In genomic region chr22:38444783-38445182, GRCh38 we compare ENCODE assay signal across 12 cellular contexts. TPM values are rescaled to one million over a fixed set of nuclear protein-coding genes. Genes with fewer than 3 reads are reported as not detected.
DNase-seq lines count a peak whose midpoint lies in the region; ATAC-seq, FAIRE-seq and TF ChIP-seq lines count a peak whose summit lies in the region.
"Had no signal": no experiment of that assay in that cellular context is flagged by ENCODE, and none has a peak within 500 bp of the region (broad histone marks: within the 10 kb centered on the region; RNA-seq: fewer than 3 reads in every experiment).

No MANE protein-coding gene starts in this region.

- peaks cover 3% of the 10 kb centered on the region for H3K79me1 ChIP-seq in neuronal stem cell (ENCODE audit: low read depth, low read length)

- H3K4me1 ChIP-seq in K562 (replicated peaks in 1 of 2; ENCODE audit: control insufficient read depth in 2 of 2, insufficient read depth in 2 of 2, low read length in 2 of 2) (peaks cover 7 to 37% of the 10 kb centered on the region in 2 experiments; a peak in 3 of 5 replicates), neuronal stem cell (ENCODE audit: control insufficient read depth in 2 of 2, insufficient read depth in 1 of 2, low read depth in 1 of 2, low read length in 2 of 2) (peaks cover 3 to 10% of the 10 kb centered on the region in 2 donors), adrenal gland (replicated peaks in 1 of 2) (no peaks in the 10 kb centered on the region)

- TF ChIP-seq EP300 in K562 (IDR thresholded peaks at IDR 0.05; ENCODE audit: low read length) = no peak

- no peak for TF ChIP-seq POLR2A in K562 (conservative IDR thresholded peaks at IDR 0.05)
- TF ChIP-seq POLR2A in adrenal gland (IDR thresholded peaks at IDR 0.05) = no peak

- H3K36me3 ChIP-seq in K562 (ENCODE audit: control insufficient read depth, insufficient read depth, low read length) (no peaks in the 10 kb centered on the region), neuronal stem cell (replicated peaks in 1 of 2; ENCODE audit: control insufficient read depth in 2 of 2, insufficient read depth in 2 of 2, low read length in 2 of 2) (no peaks in the 10 kb centered on the region), adrenal gland (replicated peaks in 1 of 2) (no peaks in the 10 kb centered on the region)

- 46% methylated on average over 5 of the region's 10 CpGs for WGBS in K562 (ENCODE audit: insufficient coverage, low coverage, missing lambda C conversion rate)
- WGBS in neuronal stem cell (ENCODE audit: extremely low coverage in 2 of 2, insufficient read length in 2 of 2, insufficient replicate concordance in 1 of 2), 2 donors = no CpG with 5 or more reads among the region's 10 CpGs
- WGBS in adrenal gland, 4 donors = 84 to 93% (median 90%) methylated on average over 9 to 10 of the region's 10 CpGs

- no peak for TF ChIP-seq RAD21 in K562 (CRISPR knock-in tag; conservative IDR thresholded peaks at IDR 0.05 in 1 of 2, IDR thresholded peaks at IDR 0.05 in 1 of 2)

- peak overlapping the region; percentile 2 for H3K27ac Mint-ChIP-seq in T-helper 2 cell treated with Interferon-gamma antibody and Interleukin-4, amounts not matched to agents 5 μg/mL and 100 μg/mL, for 36 hours
- H3K27ac Mint-ChIP-seq: CD4-positive, CD25-positive, alpha-beta regulatory T cell had no signal

- no peak overlapping the region for H3K4me2 ChIP-seq in K562 (ENCODE audit: insufficient read depth, low read length)
- no peak overlapping the region for H3K4me2 ChIP-seq in neuronal stem cell (ENCODE audit: insufficient read depth, low read length, poor library complexity, severe bottlenecking)

- no peaks in the 10 kb centered on the region for H3K4me1 Mint-ChIP-seq in T-helper 2 cell treated with Interferon-gamma antibody and Interleukin-4, amounts not matched to agents 5 μg/mL and 100 μg/mL, for 36 hours (ENCODE audit: low read depth)
- H3K4me1 Mint-ChIP-seq: CD4-positive, CD25-positive, alpha-beta regulatory T cell had no signal

- no peaks in the 10 kb centered on the region for H3K36me3 Mint-ChIP-seq in T-helper 2 cell treated with Interferon-gamma antibody and Interleukin-4, amounts not matched to agents 5 μg/mL and 100 μg/mL, for 36 hours (ENCODE audit: low read depth)
- H3K36me3 Mint-ChIP-seq: CD4-positive, CD25-positive, alpha-beta regulatory T cell had no signal

- H3K4me3 Mint-ChIP-seq in T-helper 2 cell treated with Interferon-gamma antibody and Interleukin-4, amounts not matched to agents 5 μg/mL and 100 μg/mL, for 36 hours = no peak overlapping the region
- H3K4me3 Mint-ChIP-seq: CD4-positive, CD25-positive, alpha-beta regulatory T cell had no signal

- H2BK15ac ChIP-seq in neuronal stem cell (ENCODE audit: low read length) = no peak overlapping the region

- no peak overlapping the region for H2BK12ac ChIP-seq in neuronal stem cell (ENCODE audit: low read length)

- H3K9me1 ChIP-seq in K562 (ENCODE audit: control insufficient read depth, insufficient read depth, low read length) = no peaks in the 10 kb centered on the region

- no peak overlapping the region for H3K27ac ChIP-seq in K562 (ENCODE audit: extremely low read depth, low read depth, low read length)
- no peak overlapping the region for H3K27ac ChIP-seq in neuronal stem cell (replicated peaks; ENCODE audit: low read length)
- H3K27ac ChIP-seq in adrenal gland = no peak overlapping the region
- H3K27ac ChIP-seq: 22Rv1, GM23248 had no signal

- no peak for TF ChIP-seq CTCF in K562 (IDR thresholded peaks at IDR 0.05 in 2 of 3, conservative IDR thresholded peaks at IDR 0.05 in 1 of 3; ENCODE audit: insufficient read depth in 2 of 3, low read depth in 1 of 3, low read length in 3 of 3)
- no peak for TF ChIP-seq CTCF in adrenal gland (IDR thresholded peaks at IDR 0.05)

- H3K9me3 ChIP-seq in K562 (replicated peaks; ENCODE audit: control insufficient read depth, insufficient read depth, low read depth, low read length) (no peaks in the 10 kb centered on the region), neuronal stem cell (replicated peaks in 1 of 2; ENCODE audit: control insufficient read depth in 2 of 2, insufficient read depth in 1 of 2, low read depth in 1 of 2, low read length in 2 of 2) (no peaks in the 10 kb centered on the region), adrenal gland (replicated peaks in 1 of 3) (no peaks in the 10 kb centered on the region)

- H3K23ac ChIP-seq in neuronal stem cell (ENCODE audit: low read depth, low read length, poor library complexity) = no peak overlapping the region

- no peak overlapping the region for H2AFZ ChIP-seq in K562 (ENCODE audit: low read depth, low read length)
- no peak overlapping the region for H2AFZ ChIP-seq in neuronal stem cell (ENCODE audit: low read length)
- H2AFZ ChIP-seq: GM23248 had no signal

- no peak overlapping the region for H4K91ac ChIP-seq in neuronal stem cell (ENCODE audit: low read depth, low read length, poor library complexity)

- BruUV-seq in K562 (replicated peaks; lab: Mats Ljungman, UMichigan) = no TSS peak

- CTCF ChIA-PET in K562 (lab: Yijun Ruan, JAX; ENCODE audit: low intra/inter-chr PET ratio) = no interaction called here

- H3K14ac ChIP-seq in neuronal stem cell (ENCODE audit: low read length) = no peak overlapping the region

- H3K27me3 Mint-ChIP-seq in T-helper 2 cell treated with Interferon-gamma antibody and Interleukin-4, amounts not matched to agents 5 μg/mL and 100 μg/mL, for 36 hours (ENCODE audit: low read depth) = peaks cover 9% of the 10 kb centered on the region

- ATAC-seq in K562 = no peak
- ATAC-seq in GM21360 (IDR thresholded peaks at IDR 0.05; ENCODE audit: unreplicated experiment) = no peak

- in situ Hi-C loops in K562 (cut with MboI) = no loop called here

- H4K20me1 ChIP-seq in K562 (replicated peaks; ENCODE audit: control insufficient read depth, insufficient read depth, low read length) = 0 out of 2 replicates have a peak, but pooled peaks cover 11% of the 10 kb centered on the region

- H3K27me3 ChIP-seq in K562 (ENCODE audit: control insufficient read depth in 2 of 2, insufficient read depth in 2 of 2, low read length in 2 of 2) = peaks cover 0 to 14% of the 10 kb centered on the region in 2 experiments; a peak in 3 of 5 replicates
- peaks cover 0 to 2% (median 0%) of the 10 kb centered on the region in 3 experiments for H3K27me3 ChIP-seq in neuronal stem cell (ENCODE audit: control insufficient read depth in 3 of 3, insufficient read depth in 3 of 3, low read depth in 1 of 3, low read length in 3 of 3)
- H3K27me3 ChIP-seq in adrenal gland = no peaks in the 10 kb centered on the region

- peak overlapping the region; percentile 1 for H3K18ac ChIP-seq in neuronal stem cell (ENCODE audit: low read length)

- 0 out of 4 replicates have a peak overlapping the region, but pooled peaks of 1 of the 2 experiments have one; percentile 18 for H3K9ac ChIP-seq in K562 (ENCODE audit: insufficient read depth in 1 of 2, low read depth in 2 of 2, low read length in 2 of 2)
- no peak overlapping the region for H3K9ac ChIP-seq in neuronal stem cell (ENCODE audit: low read depth, low read length, poor library complexity)
- H3K9ac ChIP-seq: GM23248 had no signal

- H3K79me2 ChIP-seq in K562 (ENCODE audit: control insufficient read depth, insufficient read depth, low read length) = no peaks in the 10 kb centered on the region

- H4K8ac ChIP-seq in neuronal stem cell (ENCODE audit: low read depth, low read length) = no peak overlapping the region

- no peak overlapping the region for H3K4ac ChIP-seq in neuronal stem cell (ENCODE audit: low read length)

- no peak overlapping the region for H2BK5ac ChIP-seq in neuronal stem cell (ENCODE audit: low read length)

- no peak for DNase-seq in T-helper 2 cell treated with Interferon-gamma antibody and Interleukin-4, amounts not matched to agents 5 μg/mL and 100 μg/mL, for 36 hours (ENCODE audit: low spot score)
- no peak for DNase-seq in T-helper 2 cell
- no peak for DNase-seq in K562 (ENCODE audit: extremely low read depth in 1 of 4, low spot score in 3 of 4)
- DNase-seq in neuronal stem cell (ENCODE audit: low spot score) = no peak
- DNase-seq in ureter (ENCODE audit: low spot score) = no peak
- no peak for DNase-seq in adrenal gland
- DNase-seq: CD4-positive, CD25-positive, alpha-beta regulatory T cell; GM23248; H7 had no signal

- H3K9me3 Mint-ChIP-seq in T-helper 2 cell treated with Interferon-gamma antibody and Interleukin-4, amounts not matched to agents 5 μg/mL and 100 μg/mL, for 36 hours = no peaks in the 10 kb centered on the region

- POLR2A ChIA-PET in K562 (lab: Yijun Ruan, JAX) = no interaction called here

- H3K4me3 ChIP-seq in K562 (no peak overlapping the region), neuronal stem cell (ENCODE audit: low read length in 2 of 2) (peak overlapping the region in 1 of 2 donors; percentile 21), adrenal gland (no peak overlapping the region)
- H3K4me3 ChIP-seq: GM23248 had no signal

- peak overlapping the region; percentile 81 for H2AK5ac ChIP-seq in neuronal stem cell (ENCODE audit: low read depth, low read length)

- no peak overlapping the region for H2BK120ac ChIP-seq in neuronal stem cell (ENCODE audit: low read depth, low read length)

- FAIRE-seq in K562 (lab: Jason Lieb, UNC) = no peak

- intact Hi-C loops in K562 (cut with micrococcal nuclease) (no loop called here), adrenal gland (cut with DNase I) (no loop called here)

RNA-seq across cellular contexts. Expression of gene KCNJ4, which starts 10.2 kb away (rescaled TPM):
- total RNA-seq in K562 (2011; cell fraction: chromatin; rRNA removed; ENCODE audit: low replicate concordance) = 0.23 TPM in 1 of 2 replicates, not detected in the other
- 0.26 and 0.33 TPM in 2 replicates for total RNA-seq in K562 (2011; cell fraction: nucleolus; rRNA removed)
- total RNA-seq in K562 (2011; cell fraction: nucleoplasm; rRNA removed) = not detected in 2 replicates
- total RNA-seq in K562 (2014; rRNA removed) = 0.09 and 0.41 TPM in 2 replicates
- total RNA-seq in K562 (2014; rRNA removed; fragmentation: Illumina TruSeq; extraction: Trizol) = not detected in 2 replicates
- not detected in 2 replicates for total RNA-seq in K562 (2015; rRNA removed; fragmentation: Illumina TruSeq; extraction: Trizol)
- total RNA-seq in K562 (2021) = 0.13 and 0.55 TPM in 2 replicates
- polyA plus RNA-seq in K562 (2011; rRNA removed) = 0.07 and 0.18 TPM in 2 replicates
- 0.13 and 0.24 TPM in 2 replicates for polyA plus RNA-seq in K562 (2011; cell fraction: cytosol; rRNA removed)
- polyA plus RNA-seq in K562 (2011; cell fraction: nucleus; rRNA removed) = 0.10 TPM in 2 replicates
- 0.07 and 0.15 TPM in 2 replicates for polyA plus RNA-seq in K562 (2012)
- 0.07 and 0.28 TPM in 2 replicates for polyA plus RNA-seq in K562 (2014; fragmentation: Illumina TruSeq; extraction: Trizol)
- polyA plus RNA-seq in K562 (2014; fragmentation: Nextera tagmentation; extraction: Ambion mirVana) = not detected
- polyA plus RNA-seq in K562 (2014; rRNA removed) = 0.20 and 0.27 TPM in 2 replicates
- 0.09 TPM in 1 of 2 replicates, not detected in the other for polyA minus RNA-seq in K562 (2011; rRNA and poly(A)+ RNA removed)
- polyA minus RNA-seq in K562 (2011; cell fraction: cytosol; rRNA and poly(A)+ RNA removed) = 0.38 TPM in 1 of 2 replicates, not detected in the other
- 0.22 TPM in 1 of 2 replicates, not detected in the other for polyA minus RNA-seq in K562 (2011; cell fraction: nucleus; rRNA and poly(A)+ RNA removed)
- polyA plus RNA-seq in neuronal stem cell (2013, experiment 1 of 2) = 6.0 TPM
- 5.6 TPM for polyA plus RNA-seq in neuronal stem cell (2013, experiment 2 of 2)
- not detected for total RNA-seq in ureter
- under 1 TPM in 4 of 8 donors, not detected in 4; 0.20 to 0.38 (median 0.31) TPM for total RNA-seq in adrenal gland
- under 1 TPM; 0.07 to 0.56 (median 0.27) TPM for polyA plus RNA-seq in adrenal gland
- total RNA-seq: CD4-positive, CD25-positive, alpha-beta regulatory T cell; GM23248 had no signal
- polyA plus RNA-seq: BJ; CD4-positive, CD25-positive, alpha-beta regulatory T cell; GM23248 had no signal

RNA-seq across cellular contexts. Expression of gene KDELR3, which starts 23.1 kb away (rescaled TPM):
- total RNA-seq in K562 (2011; cell fraction: chromatin; rRNA removed; ENCODE audit: low replicate concordance) = 28.0 and 28.7 TPM in 2 replicates
- 33.2 and 33.5 TPM in 2 replicates for total RNA-seq in K562 (2011; cell fraction: nucleolus; rRNA removed)
- 37.2 and 51.0 TPM in 2 replicates for total RNA-seq in K562 (2011; cell fraction: nucleoplasm; rRNA removed)
- total RNA-seq in K562 (2014; rRNA removed) (8.8 and 10.9 TPM in 2 replicates), K562 (2014; rRNA removed; fragmentation: Illumina TruSeq; extraction: Trizol) (9.6 and 10.8 TPM in 2 replicates), K562 (2015; rRNA removed; fragmentation: Illumina TruSeq; extraction: Trizol) (7.1 and 7.4 TPM in 2 replicates), K562 (2021) (10.6 and 12.2 TPM in 2 replicates), ureter (7.5 TPM), adrenal gland (10 to 100 TPM in 3 of 8 donors, 1 to 10 TPM in 5; 5.1 to 18.0 (median 8.3) TPM)
- polyA plus RNA-seq in K562 (2011; rRNA removed) (44.8 and 49.1 TPM in 2 replicates), K562 (2014; fragmentation: Illumina TruSeq; extraction: Trizol) (18.7 and 23.6 TPM in 2 replicates), K562 (2014; fragmentation: Nextera tagmentation; extraction: Ambion mirVana) (1 to 10 TPM; 7.6 to 8.5 TPM), K562 (2014; rRNA removed) (13.7 and 19.7 TPM in 2 replicates), adrenal gland (10 to 100 TPM in 2 of 3 donors, 1 to 10 TPM in 1; 8.0 to 11.0 (median 10.2) TPM)
- polyA plus RNA-seq in K562 (2011; cell fraction: cytosol; rRNA removed) = 32.6 and 47.4 TPM in 2 replicates
- 8.3 and 16.8 TPM in 2 replicates for polyA plus RNA-seq in K562 (2011; cell fraction: nucleus; rRNA removed)
- polyA plus RNA-seq in K562 (2012) = 11.4 and 20.4 TPM in 2 replicates
- polyA minus RNA-seq in K562 (2011; rRNA and poly(A)+ RNA removed) = 21.7 and 25.7 TPM in 2 replicates
- polyA minus RNA-seq in K562 (2011; cell fraction: cytosol; rRNA and poly(A)+ RNA removed) = 8.5 and 11.5 TPM in 2 replicates
- 4.0 and 8.4 TPM in 2 replicates for polyA minus RNA-seq in K562 (2011; cell fraction: nucleus; rRNA and poly(A)+ RNA removed)
- 11.1 TPM for polyA plus RNA-seq in neuronal stem cell (2013, experiment 1 of 2)
- polyA plus RNA-seq in neuronal stem cell (2013, experiment 2 of 2) = 11.0 TPM
- total RNA-seq: CD4-positive, CD25-positive, alpha-beta regulatory T cell had no signal
